26 cellular contexts compared by ENCODE assay signal in the genomic region with DNA sequence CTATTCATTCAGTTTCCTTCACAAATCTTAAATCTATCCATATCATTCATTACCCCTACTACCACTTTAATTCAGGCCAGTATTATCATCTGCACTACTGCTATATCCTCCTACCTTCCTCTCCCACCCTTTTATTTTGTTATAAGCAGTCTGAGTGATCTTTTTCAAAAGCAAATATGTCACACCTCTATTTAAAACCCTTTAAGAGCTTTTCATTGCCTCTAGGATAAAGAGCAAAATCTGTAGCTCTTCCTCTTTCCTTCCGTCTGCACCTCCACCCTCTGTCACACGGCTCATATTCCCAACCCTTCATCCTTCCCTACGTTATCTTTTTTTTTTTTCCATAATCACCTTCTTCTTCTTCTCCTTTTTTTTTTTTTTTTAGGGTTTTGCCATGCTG.
"Had no signal": no experiment of that assay in that cellular context is flagged by ENCODE, and none has a peak within 500 bp of the region (broad histone marks: within the 10 kb centered on the region; RNA-seq: fewer than 3 reads in every experiment).

No MANE protein-coding gene starts in this region.

- H3K4me1 ChIP-seq: colonic mucosa, esophagus squamous epithelium, left lung, lower lobe of right lung had no signal

- H3K27ac Mint-ChIP-seq: dendritic cell treated with granulocyte-macrophage colony-stimulating factor and Interleukin-4, amounts not matched to agents 40 ng/mL and 50 ng/mL, for 4 days; effector memory CD8-positive, alpha-beta T cell; endodermal cell; immature natural killer cell; mesothelial cell of epicardium; naive thymus-derived CD4-positive, alpha-beta T cell had no signal

- DNase-seq: colonic mucosa; cortex of kidney; effector CD8-positive, alpha-beta T cell; effector memory CD8-positive, alpha-beta T cell; endodermal cell; esophagus squamous epithelium; foreskin fibroblast; foreskin melanocyte; gastrocnemius medialis; glutamatergic neuron; head of caudate nucleus; heart right ventricle; hypothalamus; immature natural killer cell; islet precursor cell; kidney; kidney glomerular epithelial cell; left lung; left ventricle myocardium superior; lower lobe of right lung; mesenchymal stem cell; naive thymus-derived CD4-positive, alpha-beta T cell had no signal

- H3K4me3 ChIP-seq: colonic mucosa, esophagus squamous epithelium, gastrocnemius medialis, heart right ventricle, left lung, lower lobe of right lung had no signal

- H3K36me3 Mint-ChIP-seq: immature natural killer cell; naive thymus-derived CD4-positive, alpha-beta T cell had no signal

- H3K27ac ChIP-seq: colonic mucosa, epithelial cell of prostate, esophagus squamous epithelium, gastrocnemius medialis, heart right ventricle, left lung, lower lobe of right lung had no signal

- H3K4me3 Mint-ChIP-seq: dendritic cell treated with granulocyte-macrophage colony-stimulating factor and Interleukin-4, amounts not matched to agents 40 ng/mL and 50 ng/mL, for 4 days; effector memory CD8-positive, alpha-beta T cell; endodermal cell; immature natural killer cell; mesothelial cell of epicardium had no signal

- ATAC-seq: effector memory CD8-positive, alpha-beta T cell; esophagus mucosa; gastrocnemius medialis; heart right ventricle; left lung; left ventricle myocardium superior; lower lobe of right lung; naive thymus-derived CD4-positive, alpha-beta T cell had no signal

- H3K27me3 ChIP-seq: colonic mucosa, esophagus squamous epithelium, gastrocnemius medialis, left lung had no signal

- H3K4me1 Mint-ChIP-seq: immature natural killer cell had no signal

- H3K9me3 Mint-ChIP-seq: dendritic cell treated with granulocyte-macrophage colony-stimulating factor and Interleukin-4, amounts not matched to agents 40 ng/mL and 50 ng/mL, for 4 days; effector memory CD8-positive, alpha-beta T cell; immature natural killer cell had no signal

- H3K9me3 ChIP-seq: colonic mucosa, esophagus squamous epithelium, gastrocnemius medialis, heart right ventricle, left lung, lower lobe of right lung had no signal

- H3K36me3 ChIP-seq: colonic mucosa, esophagus squamous epithelium, gastrocnemius medialis, heart right ventricle, left lung, lower lobe of right lung had no signal
